8 cellular contexts compared by ENCODE assay signal in the genomic region with DNA sequence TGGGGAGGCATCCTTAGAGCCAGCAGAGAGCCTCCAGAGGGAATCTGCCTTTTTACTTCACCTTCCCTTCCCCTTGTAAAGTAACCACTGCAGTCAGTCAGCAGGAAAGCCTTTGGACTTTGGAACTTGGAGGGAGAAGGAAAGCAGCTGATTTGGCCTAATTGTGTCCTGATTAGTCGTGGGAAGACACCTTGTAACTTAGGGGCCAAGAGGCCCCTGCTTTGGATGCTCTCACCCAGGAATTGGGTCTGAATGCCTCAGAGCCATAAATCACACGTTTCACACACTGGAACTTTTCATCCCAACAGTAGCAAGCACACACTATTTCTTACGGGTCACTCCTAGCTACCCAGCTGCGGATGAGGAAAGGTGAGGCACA.
DNase-seq lines count a peak whose midpoint lies in the region; ATAC-seq, FAIRE-seq and TF ChIP-seq lines count a peak whose summit lies in the region.

No MANE protein-coding gene starts in this region.

- H3K27me3 ChIP-seq in astrocyte (ENCODE audit: insufficient read depth, low read length) (no peaks in the 10 kb centered on the region), testis (no peaks in the 10 kb centered on the region)

- FAIRE-seq in astrocyte (lab: Jason Lieb, UNC) = no peak

- H4K20me1 ChIP-seq in astrocyte (ENCODE audit: insufficient read depth, low read length) = no peaks in the 10 kb centered on the region

- peak overlapping the region; percentile 84 for H3K4me2 ChIP-seq in astrocyte (ENCODE audit: low read length)

- peak overlapping the region; percentile 60 for H3K9ac ChIP-seq in astrocyte (ENCODE audit: low read length)

- no peaks in the 10 kb centered on the region for H3K36me3 Mint-ChIP-seq in activated CD4-positive, alpha-beta T cell treated with anti-CD3 and anti-CD28 coated beads, Interleukin-2, amount 10 ng/mL, durations not matched to agents 24 days and 14 days (ENCODE audit: low read depth)
- H3K36me3 Mint-ChIP-seq in astrocyte (ENCODE audit: low read depth, unreplicated experiment) (no peaks in the 10 kb centered on the region), memory B cell (no peaks in the 10 kb centered on the region)

- H3K27ac ChIP-seq in astrocyte (ENCODE audit: low read depth, low read length) (no peak overlapping the region), testis (peak overlapping the region; percentile 71 to 75)

- H3K9me3 Mint-ChIP-seq in activated CD4-positive, alpha-beta T cell treated with anti-CD3 and anti-CD28 coated beads, Interleukin-2, amount 10 ng/mL, durations not matched to agents 24 days and 14 days = no peaks in the 10 kb centered on the region
- H3K9me3 Mint-ChIP-seq in astrocyte (ENCODE audit: unreplicated experiment) = peaks cover 1% of the 10 kb centered on the region
- no peaks in the 10 kb centered on the region for H3K9me3 Mint-ChIP-seq in memory B cell

- H2AFZ ChIP-seq in astrocyte (ENCODE audit: low read depth, low read length) = peak overlapping the region; percentile 86

- no peak for TF ChIP-seq CTCF in astrocyte (IDR thresholded peaks at IDR 0.05; ENCODE audit: insufficient read depth, low read depth, low read length)
- no peak for TF ChIP-seq CTCF in testis (IDR thresholded peaks at IDR 0.05)

- TF ChIP-seq POLR2A in testis (IDR thresholded peaks at IDR 0.05) = no peak

- 14 to 34% methylated on average over 4 of the region's 4 CpGs for WGBS in testis, 2 donors

- H3K4me3 ChIP-seq in astrocyte (ENCODE audit: insufficient read depth, low read depth, low read length) (peak overlapping the region; percentile 58), testis (peak overlapping the region; percentile 50 to 57)

- intact Hi-C loops in activated CD4-positive, alpha-beta T cell treated with anti-CD3 and anti-CD28 coated beads, Interleukin-2, amount 10 ng/mL, durations not matched to agents 24 days and 14 days (cut with micrococcal nuclease) = loop anchor here (1.0 to 5.0 kb wide), 7 partner anchors 43 to 870 kb away; partner anchors contain the start of genes CAMKMT and PREPL
- intact Hi-C loops in testis (cut with DNase I; ENCODE audit: low total_unique reads) = no loop called here

- peak overlapping the region; percentile 72 for H3K4me3 Mint-ChIP-seq in activated CD4-positive, alpha-beta T cell treated with anti-CD3 and anti-CD28 coated beads, Interleukin-2, amount 10 ng/mL, durations not matched to agents 24 days and 14 days
- H3K4me3 Mint-ChIP-seq in astrocyte (ENCODE audit: unreplicated experiment) (peak overlapping the region; percentile 45), memory B cell (peak overlapping the region; percentile 84)

- H3K79me2 ChIP-seq in astrocyte (ENCODE audit: insufficient read depth, low read length) = no peaks in the 10 kb centered on the region

- DNase-seq in activated CD4-positive, alpha-beta T cell treated with anti-CD3 and anti-CD28 coated beads, Interleukin-2, amount 10 ng/mL, durations not matched to agents 24 days and 14 days = no peak
- no peak for DNase-seq in activated CD4-positive, alpha-beta T cell treated with anti-CD3 and anti-CD28 coated beads for 48 hours
- DNase-seq in astrocyte (ENCODE audit: low read depth) = no peak
- DNase-seq in memory B cell (ENCODE audit: low spot score in 2 of 2) = no peak
- no peak for DNase-seq in testis
- DNase-seq in stimulated activated CD4-positive, alpha-beta T cell treated with anti-CD3 and anti-CD28 coated beads, Interleukin-15, amount 100 ng/mL, for 24 hours = no peak
- DNase-seq in inferior parietal cortex (ENCODE audit: extremely low spot score) = no peak

- H3K9me3 ChIP-seq in astrocyte (ENCODE audit: insufficient read depth, low read depth, low read length) (no peaks in the 10 kb centered on the region), testis (no peaks in the 10 kb centered on the region)

- peaks cover 20% of the 10 kb centered on the region for H3K4me1 Mint-ChIP-seq in activated CD4-positive, alpha-beta T cell treated with anti-CD3 and anti-CD28 coated beads, Interleukin-2, amount 10 ng/mL, durations not matched to agents 24 days and 14 days
- peaks cover 6% of the 10 kb centered on the region for H3K4me1 Mint-ChIP-seq in astrocyte (ENCODE audit: low read depth, unreplicated experiment)
- H3K4me1 Mint-ChIP-seq in memory B cell = peaks cover 11% of the 10 kb centered on the region

- H3K4me1 ChIP-seq in astrocyte (ENCODE audit: insufficient read depth, low read length) (peaks cover 6% of the 10 kb centered on the region), testis (peaks cover 11% of the 10 kb centered on the region)

- H3K36me3 ChIP-seq in astrocyte (ENCODE audit: insufficient read depth, low read length) = no peaks in the 10 kb centered on the region
- no peaks in the 10 kb centered on the region for H3K36me3 ChIP-seq in testis (ENCODE audit: low read depth, missing control alignments)

- no peak for ATAC-seq in memory B cell (ENCODE audit: low read depth)
- no peak for ATAC-seq in GM19351 (IDR thresholded peaks at IDR 0.05; ENCODE audit: unreplicated experiment)

- no peaks in the 10 kb centered on the region for H3K27me3 Mint-ChIP-seq in activated CD4-positive, alpha-beta T cell treated with anti-CD3 and anti-CD28 coated beads, Interleukin-2, amount 10 ng/mL, durations not matched to agents 24 days and 14 days
- H3K27me3 Mint-ChIP-seq in astrocyte (ENCODE audit: low read depth, unreplicated experiment) (no peaks in the 10 kb centered on the region), memory B cell (no peaks in the 10 kb centered on the region)

- peak overlapping the region; percentile 83 for H3K27ac Mint-ChIP-seq in activated CD4-positive, alpha-beta T cell treated with anti-CD3 and anti-CD28 coated beads, Interleukin-2, amount 10 ng/mL, durations not matched to agents 24 days and 14 days
- peak overlapping the region; percentile 10 for H3K27ac Mint-ChIP-seq in astrocyte (ENCODE audit: unreplicated experiment)
- peak overlapping the region; percentile 87 for H3K27ac Mint-ChIP-seq in memory B cell

Comparison
In these comparisons a context has a peak if more than half of its experiments do, and no peak if none do; other contexts are left out.
1. H3K27ac Mint-ChIP-seq: peak in every context shown above with its lines; median percentile 87 in memory B cell; 83 in activated CD4-positive, alpha-beta T cell treated with anti-CD3 and anti-CD28 coated beads, Interleukin-2, amount 10 ng/mL, durations not matched to agents 24 days and 14 days; 10 in astrocyte.